ENCODE assay signal across 17 cellular contexts in the genomic region with DNA sequence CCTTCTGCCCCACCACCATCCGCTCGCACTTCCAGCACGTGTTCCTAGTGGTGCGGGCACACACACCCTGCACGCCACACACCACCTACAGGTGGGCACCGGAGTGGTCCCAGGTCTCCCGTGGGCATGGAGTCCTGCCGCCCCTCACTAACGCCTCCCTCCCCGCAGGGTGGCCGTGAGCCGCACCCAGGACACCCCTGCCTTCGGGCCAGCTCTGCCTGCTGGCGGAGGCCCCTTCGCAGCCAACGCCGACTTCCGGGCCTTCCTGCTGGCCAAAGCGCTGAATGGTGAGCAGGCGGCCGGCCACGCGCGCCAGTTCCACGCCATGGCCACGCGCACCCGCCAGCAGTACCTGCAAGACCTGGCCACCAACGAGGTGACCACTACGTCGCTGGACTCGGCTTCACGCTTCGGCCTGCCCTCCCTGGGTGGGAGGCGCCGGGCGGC. TPM values are rescaled to one million over a fixed set of nuclear protein-coding genes. Genes with fewer than 3 reads are reported as not detected.
A peak's percentile ranks its signal among the peaks of the same experiment; 100 is the strongest.
DNase-seq lines count a peak whose midpoint lies in the region; ATAC-seq, FAIRE-seq and TF ChIP-seq lines count a peak whose summit lies in the region.
"Had no signal": no experiment of that assay in that cellular context is flagged by ENCODE, and none has a peak within 500 bp of the region (broad histone marks: within the 10 kb centered on the region; RNA-seq: fewer than 3 reads in every experiment).

No MANE protein-coding gene starts in this region.

- no peaks in the 10 kb centered on the region for H3K36me3 Mint-ChIP-seq in MCF 10A (ENCODE audit: insufficient read depth, unreplicated experiment)

- BruUV-seq in MCF 10A (replicated peaks; lab: Mats Ljungman, UMichigan) = no TSS peak

- H3K36me3 ChIP-seq in breast epithelium (no peaks in the 10 kb centered on the region), kidney (ENCODE audit: control insufficient read depth in 1 of 2, insufficient read depth in 2 of 2, low read length in 2 of 2) (peaks cover 0 to 2% of the 10 kb centered on the region in 2 donors)

- H3K9me3 ChIP-seq in breast epithelium (no peaks in the 10 kb centered on the region), kidney (ENCODE audit: control insufficient read depth in 1 of 2, low read length in 2 of 2) (no peaks in the 10 kb centered on the region)
- H3K9me3 ChIP-seq: BLaER1 treated with 17β-estradiol and CSF1 and Interleukin-3, amounts not matched to agents 10 nM and 100 nM had no signal

- TF ChIP-seq POLR2A in breast epithelium (IDR thresholded peaks at IDR 0.05) = no peak

- CTCF ChIA-PET in MCF 10A (lab: Yijun Ruan, JAX) = interaction anchor here (0.6 kb wide), 1 partner anchor 27 kb away, joined by 3 read pairs; no protein-coding TSS in a partner anchor

- H3K4me1 ChIP-seq in breast epithelium = peaks cover 17 to 18% of the 10 kb centered on the region in 2 donors
- H3K4me1 ChIP-seq in kidney (ENCODE audit: control insufficient read depth in 1 of 2, insufficient read depth in 1 of 2, low read depth in 1 of 2, low read length in 2 of 2) = peaks cover 8 to 11% of the 10 kb centered on the region in 2 donors

- POLR2A ChIA-PET in MCF 10A (lab: Yijun Ruan, JAX) = no interaction called here

- TF ChIP-seq CTCF in breast epithelium (IDR thresholded peaks at IDR 0.05) (no peak), MCF 10A (IDR thresholded peaks at IDR 0.05; ENCODE audit: unreplicated experiment) (no peak), VCaP (conservative IDR thresholded peaks at IDR 0.05) (no peak), kidney (IDR thresholded peaks at IDR 0.05; ENCODE audit: borderline replicate concordance, extremely low read depth, insufficient read depth) (no peak)

- peaks cover 9% of the 10 kb centered on the region for H3K4me1 Mint-ChIP-seq in MCF 10A (ENCODE audit: insufficient read depth, unreplicated experiment)

- H3K4me3 Mint-ChIP-seq in MCF 10A (ENCODE audit: unreplicated experiment) = no peak overlapping the region

- H3K27ac ChIP-seq in breast epithelium (peak overlapping the region in 1 of 2 donors; percentile 48), VCaP (peak overlapping the region; percentile 65; the same call in 1 of the 2 replicates), kidney (ENCODE audit: low read depth in 2 of 2, low read length in 2 of 2) (no peak overlapping the region)

- no peaks in the 10 kb centered on the region for H3K27me3 ChIP-seq in breast epithelium
- H3K27me3 ChIP-seq: BLaER1 treated with 17β-estradiol and CSF1 and Interleukin-3, amounts not matched to agents 10 nM and 100 nM had no signal

- FAIRE-seq in kidney (lab: Jason Lieb, UNC) = no peak
- FAIRE-seq: A204.1, H54, RCC 7860 had no signal

- intact Hi-C loops in breast epithelium (cut with DNase I; ENCODE audit: low total_unique reads) = no loop called here
- intact Hi-C loops in MCF 10A (cut with micrococcal nuclease) = no loop called here
- intact Hi-C loops in kidney (cut with DNase I) = no loop called here

- no peak overlapping the region for H3K27ac Mint-ChIP-seq in MCF 10A (ENCODE audit: low read depth, unreplicated experiment)

- H3K9me3 Mint-ChIP-seq in MCF 10A (ENCODE audit: unreplicated experiment) = no peaks in the 10 kb centered on the region

- H3K27me3 Mint-ChIP-seq in MCF 10A (ENCODE audit: insufficient read depth, unreplicated experiment) = no peaks in the 10 kb centered on the region

- DNase-seq in breast epithelium (ENCODE audit: low spot score in 2 of 2) = no peak
- DNase-seq in MCF 10A (ENCODE audit: unreplicated experiment) = no peak
- DNase-seq in kidney = peak; percentile 80
- no peak for DNase-seq in anterior cingulate cortex (lab: John Stamatoyannopoulos, UW)
- no peak for DNase-seq in activated effector memory CD4-positive, alpha-beta T cell treated with anti-CD3 and anti-CD28 coated beads, Interleukin-2, amount 50 U/mL, for 16 hours
- DNase-seq: NCI-H1417 treated with DMSO at 0.1 percent for 48 hours, NCI-H2171, NCI-H446, SIG-M5 had no signal

- peak overlapping the region in 2 of 3 donors; percentile 65 to 66 for H3K4me3 ChIP-seq in breast epithelium
- no peak overlapping the region for H3K4me3 ChIP-seq in kidney (ENCODE audit: low read length in 2 of 2)
- H3K4me3 ChIP-seq: BLaER1 treated with 17β-estradiol and CSF1 and Interleukin-3, amounts not matched to agents 10 nM and 100 nM had no signal

- ATAC-seq in GM21786 (IDR thresholded peaks at IDR 0.05; ENCODE audit: unreplicated experiment) = no peak
- no peak for ATAC-seq in HG02885 (IDR thresholded peaks at IDR 0.05; ENCODE audit: poor library complexity, unreplicated experiment)

- H3K9ac ChIP-seq in kidney (ENCODE audit: low read length in 2 of 2) = no peak overlapping the region
- H3K9ac ChIP-seq: BLaER1 treated with 17β-estradiol and CSF1 and Interleukin-3, amounts not matched to agents 10 nM and 100 nM had no signal

RNA-seq across cellular contexts. Expression of a gene that starts 8.4 kb away (rescaled TPM):
- 10 to 100 TPM; 18.2 to 27.9 (median 25.5) TPM for total RNA-seq in breast epithelium
- total RNA-seq in MCF 10A (2022) = 4.9 TPM in 2 replicates
- 71.0 TPM for total RNA-seq in kidney
- polyA plus RNA-seq in kidney (ENCODE audit: insufficient read depth, low read depth, low replicate concordance) = 46.4 TPM

RNA-seq across cellular contexts. Expression of a gene that starts 16.4 kb away (rescaled TPM):
- total RNA-seq in breast epithelium (10 to 100 TPM; 45.0 to 57.7 (median 46.2) TPM), MCF 10A (2022) (82.1 and 83.0 TPM in 2 replicates), kidney (81.6 TPM)
- 34.8 TPM for polyA plus RNA-seq in kidney (ENCODE audit: insufficient read depth, low read depth, low replicate concordance)

RNA-seq across cellular contexts. Expression of a gene that starts 30.7 kb away (rescaled TPM):
- total RNA-seq in breast epithelium (10 to 100 TPM; 13.4 to 21.0 (median 20.1) TPM), MCF 10A (2022) (40.9 and 45.8 TPM in 2 replicates), kidney (44.4 TPM)
- 13.6 TPM for polyA plus RNA-seq in kidney (ENCODE audit: insufficient read depth, low read depth, low replicate concordance)

RNA-seq across cellular contexts. Expression of a gene that starts 32.3 kb away (rescaled TPM):
- 10 to 100 TPM; 30.4 to 39.0 (median 36.7) TPM for total RNA-seq in breast epithelium
- 35.2 and 39.7 TPM in 2 replicates for total RNA-seq in MCF 10A (2022)
- 89.1 TPM for total RNA-seq in kidney
- 55.7 TPM for polyA plus RNA-seq in kidney (ENCODE audit: insufficient read depth, low read depth, low replicate concordance)

RNA-seq across cellular contexts. Expression of a gene that starts 50.7 kb away (rescaled TPM):
- 1 to 10 TPM in 1 of 3 donors, under 1 TPM in 2; 0.33 to 2.2 (median 0.80) TPM for total RNA-seq in breast epithelium
- total RNA-seq in MCF 10A (2022) = 0.25 TPM in 1 of 2 replicates, not detected in the other
- 0.25 TPM for total RNA-seq in kidney
- not detected for polyA plus RNA-seq in kidney (ENCODE audit: insufficient read depth, low read depth, low replicate concordance)
- total RNA-seq: HT1080 had no signal

Comparison
In these comparisons a context has a peak if more than half of its experiments do, and no peak if none do; other contexts are left out.
1. H3K4me3 ChIP-seq: peak in breast epithelium (2 of 3); none in kidney (0 of 2).